Comparison of ENCODE assay signal across 2 cellular contexts in the genomic region with DNA sequence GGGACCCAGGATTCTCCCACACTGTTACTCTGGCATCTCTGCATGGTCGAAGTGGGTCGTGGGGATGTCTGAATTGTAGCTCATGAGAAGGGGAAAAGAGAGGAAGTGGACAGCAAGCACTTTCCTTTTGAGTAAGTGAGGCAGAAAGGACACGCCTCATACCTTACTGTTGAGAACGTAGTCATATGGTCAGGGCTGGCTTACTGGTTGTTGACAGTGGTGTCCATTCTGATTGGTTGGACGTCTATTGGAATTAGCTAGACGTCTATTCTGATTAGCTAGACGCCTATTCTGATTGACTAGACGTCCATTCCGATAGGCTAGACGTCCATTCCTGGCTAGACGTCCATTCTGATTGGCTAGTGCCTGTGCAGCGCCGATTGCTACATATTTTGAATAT.
TF ChIP-seq lines count a peak whose summit lies in the region.

No MANE protein-coding gene starts in this region.

TF ChIP-seq in GM12891, 5 proteins besides CTCF, POLR2A, EP300 and RAD21:
- TF ChIP-seq POU2F2 (IDR thresholded peaks at IDR 0.05; ENCODE audit: low read depth, low read length) (no peak), SPI1 (IDR thresholded peaks at IDR 0.05; ENCODE audit: low read depth, low read length) (peak; percentile 95)

TF ChIP-seq in GM12878, 131 proteins besides CTCF, POLR2A, EP300 and RAD21:
- TF ChIP-seq CREB1 (IDR thresholded peaks at IDR 0.05; ENCODE audit: low read depth) (0 out of 2 replicates have a peak, but pooled peaks have one; percentile 17), NFXL1 (IDR thresholded peaks at IDR 0.05; ENCODE audit: borderline replicate concordance) (no peak), SP1 (IDR thresholded peaks at IDR 0.05; ENCODE audit: low read depth, low read length) (peak; percentile 56), IRF4 (IDR thresholded peaks at IDR 0.05; ENCODE audit: low read depth, low read length) (peak; percentile 63; the same call in 1 of the 2 replicates), JUNB (IDR thresholded peaks at IDR 0.05) (peak; percentile 79), SPI1 (IDR thresholded peaks at IDR 0.05; ENCODE audit: borderline replicate concordance, insufficient read depth, low read depth, low read length) (peak; percentile 91), MTA2 (IDR thresholded peaks at IDR 0.05; ENCODE audit: low read depth) (no peak)
TF ChIP-seq in GM12878: peak in this region for 5.
